Comparison of ENCODE assay signal across 8 cellular contexts in the genomic region with DNA sequence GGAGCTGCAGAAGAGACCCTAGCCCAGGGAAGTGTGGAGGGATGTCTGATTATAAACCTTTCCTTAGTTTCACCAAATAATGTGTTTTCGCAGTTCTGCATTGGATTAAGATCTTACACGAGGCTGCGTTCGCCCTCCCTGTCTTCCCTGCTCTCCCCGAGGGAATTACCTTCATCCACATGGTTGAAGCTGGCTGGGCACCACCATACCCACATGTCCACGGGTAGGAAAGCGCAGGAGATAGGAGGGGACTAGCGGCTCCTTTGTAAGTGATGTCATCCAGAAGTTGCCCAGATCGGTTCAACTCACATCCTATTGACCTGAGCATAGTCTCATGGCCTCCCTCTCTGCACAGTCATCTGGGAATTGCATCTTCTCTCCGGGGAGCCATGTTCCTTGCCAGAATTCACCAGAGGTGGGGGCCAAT. TPM values are rescaled to one million over a fixed set of nuclear protein-coding genes. Genes with fewer than 3 reads are reported as not detected.
A peak's percentile ranks its signal among the peaks of the same experiment; 100 is the strongest.
DNase-seq lines count a peak whose midpoint lies in the region; ATAC-seq, FAIRE-seq and TF ChIP-seq lines count a peak whose summit lies in the region.

No MANE protein-coding gene starts in this region.

- no peaks in the 10 kb centered on the region for H3K27me3 Mint-ChIP-seq in activated naive CD4-positive, alpha-beta T cell treated with anti-CD3 and anti-CD28 coated beads for 36 hours (ENCODE audit: low read depth)
- peaks cover 2% of the 10 kb centered on the region for H3K27me3 Mint-ChIP-seq in activated CD8-positive, alpha-beta T cell treated with anti-CD3 and anti-CD28 coated beads, Interleukin-2, amount 10 ng/mL, durations not matched to agents 7 days and 5 days (ENCODE audit: low read depth)

- H3K27me3 ChIP-seq in pancreas: no peaks in the 10 kb centered on the region

- peaks cover 3 to 13% (median 7%) of the 10 kb centered on the region in 3 donors for H3K4me1 ChIP-seq in pancreas

- TF ChIP-seq CTCF in pancreas (IDR thresholded peaks at IDR 0.05): no peak

- H3K36me3 ChIP-seq in pancreas: no peaks in the 10 kb centered on the region

- 4 to 9% methylated on average over 10 of the region's 10 CpGs for WGBS in pancreas, 2 donors

- peak overlapping the region in 3 of 4 donors; percentile 57 to 66 (median 61) for H3K27ac ChIP-seq in pancreas

- H3K4me3 ChIP-seq in pancreas: peak overlapping the region; percentile 64 to 73 (median 70)

- peak overlapping the region; percentile 91 for H3K4me3 Mint-ChIP-seq in activated naive CD4-positive, alpha-beta T cell treated with anti-CD3 and anti-CD28 coated beads for 36 hours
- H3K4me3 Mint-ChIP-seq in activated CD8-positive, alpha-beta T cell treated with anti-CD3 and anti-CD28 coated beads, Interleukin-2, amount 10 ng/mL, durations not matched to agents 7 days and 5 days: peak overlapping the region; percentile 96

- intact Hi-C loops in activated naive CD4-positive, alpha-beta T cell treated with anti-CD3 and anti-CD28 coated beads for 36 hours (cut with micrococcal nuclease): loop anchor here (2.0 to 5.0 kb wide), 3 partner anchors 164 to 428 kb away; a partner anchor contains a TSS
- intact Hi-C loops in pancreas (cut with DNase I): loop anchor here in 1 of 3 donors (10.0 kb wide), 1 partner anchor 102 kb away; a partner anchor contains a TSS

- H3K9me3 Mint-ChIP-seq in activated naive CD4-positive, alpha-beta T cell treated with anti-CD3 and anti-CD28 coated beads for 36 hours: no peaks in the 10 kb centered on the region
- H3K9me3 Mint-ChIP-seq in activated CD8-positive, alpha-beta T cell treated with anti-CD3 and anti-CD28 coated beads, Interleukin-2, amount 10 ng/mL, durations not matched to agents 7 days and 5 days (ENCODE audit: insufficient read depth): no peaks in the 10 kb centered on the region

- peaks cover 45% of the 10 kb centered on the region for H3K4me1 Mint-ChIP-seq in activated naive CD4-positive, alpha-beta T cell treated with anti-CD3 and anti-CD28 coated beads for 36 hours (ENCODE audit: low read depth)
- peaks cover 24% of the 10 kb centered on the region for H3K4me1 Mint-ChIP-seq in activated CD8-positive, alpha-beta T cell treated with anti-CD3 and anti-CD28 coated beads, Interleukin-2, amount 10 ng/mL, durations not matched to agents 7 days and 5 days (ENCODE audit: low read depth)

- peaks cover 3% of the 10 kb centered on the region for H3K36me3 Mint-ChIP-seq in activated naive CD4-positive, alpha-beta T cell treated with anti-CD3 and anti-CD28 coated beads for 36 hours (ENCODE audit: low read depth)
- H3K36me3 Mint-ChIP-seq in activated CD8-positive, alpha-beta T cell treated with anti-CD3 and anti-CD28 coated beads, Interleukin-2, amount 10 ng/mL, durations not matched to agents 7 days and 5 days (ENCODE audit: low read depth): peaks cover 26% of the 10 kb centered on the region

- no peak overlapping the region for H3K27ac Mint-ChIP-seq in activated naive CD4-positive, alpha-beta T cell treated with anti-CD3 and anti-CD28 coated beads for 36 hours
- H3K27ac Mint-ChIP-seq in activated CD8-positive, alpha-beta T cell treated with anti-CD3 and anti-CD28 coated beads, Interleukin-2, amount 10 ng/mL, durations not matched to agents 7 days and 5 days: peak overlapping the region; percentile 81

- ATAC-seq in activated CD8-positive, alpha-beta T cell treated with anti-CD3 and anti-CD28 coated beads, Interleukin-2, amount 10 ng/mL, durations not matched to agents 7 days and 5 days: no peak
- ATAC-seq in pancreas (no peak), HG02870 (IDR thresholded peaks at IDR 0.05; ENCODE audit: unreplicated experiment) (no peak)

- peak; percentile 8 for DNase-seq in activated naive CD4-positive, alpha-beta T cell treated with anti-CD3 and anti-CD28 coated beads for 36 hours
- no peak for DNase-seq in activated naive CD4-positive, alpha-beta T cell treated with anti-CD3 and anti-CD28 coated beads, Interleukin-2, amount 50 U/mL, for 16 hours
- DNase-seq in NCI-H146 treated with DMSO at 0.1 percent for 48 hours (lab: John Stamatoyannopoulos, UW; ENCODE audit: unreplicated experiment) (peak; percentile 66), foreskin melanocyte (peak; percentile 14), pancreas (no peak), hippocampal formation (lab: John Stamatoyannopoulos, UW) (no peak)
- no peak for DNase-seq in activated CD8-positive, alpha-beta T cell treated with anti-CD3 and anti-CD28 coated beads, Interleukin-2, amount 10 ng/mL, durations not matched to agents 7 days and 5 days

- POLR2A ChIA-PET in activated CD8-positive, alpha-beta T cell treated with anti-CD3 and anti-CD28 coated beads, Interleukin-2, amount 10 ng/mL, durations not matched to agents 7 days and 5 days (lab: Charles Lee): interaction anchor here (0.9 to 1.1 kb wide), 3 partner anchors 101 to 599 kb away, joined by 3 to 4 read pairs (median 3); a partner anchor contains a TSS

- CTCF ChIA-PET in activated naive CD4-positive, alpha-beta T cell treated with anti-CD3 and anti-CD28 coated beads for 36 hours (lab: Charles Lee): interaction anchor here (1.0 kb wide), 1 partner anchor 10 kb away, joined by 3 read pairs; no protein-coding TSS in a partner anchor
- CTCF ChIA-PET in activated CD8-positive, alpha-beta T cell treated with anti-CD3 and anti-CD28 coated beads, Interleukin-2, amount 10 ng/mL, durations not matched to agents 7 days and 5 days (lab: Charles Lee): interaction anchor here (0.8 to 1.1 kb wide), 4 partner anchors 18 to 428 kb away, joined by 3 to 6 read pairs (median 4); a partner anchor contains a TSS

- no peak for FAIRE-seq in pancreas (lab: Jason Lieb, UNC)

- no peaks in the 10 kb centered on the region for H3K9me3 ChIP-seq in pancreas

RNA-seq across cellular contexts. Expression of a gene that starts 1.1 kb away (rescaled TPM):
- 10 to 100 TPM; 20.2 to 21.3 TPM for total RNA-seq in activated naive CD4-positive, alpha-beta T cell treated with anti-CD3 and anti-CD28 coated beads for 36 hours
- 10 to 100 TPM; 36.0 to 37.6 TPM for total RNA-seq in activated CD8-positive, alpha-beta T cell treated with anti-CD3 and anti-CD28 coated beads, Interleukin-2, amount 10 ng/mL, durations not matched to agents 7 days and 5 days
- 10 to 100 TPM in 2 of 6 donors, 1 to 10 TPM in 4; 7.0 to 16.8 (median 8.3) TPM for total RNA-seq in pancreas
- polyA plus RNA-seq in pancreas: 1 to 10 TPM; 6.6 to 7.4 TPM

RNA-seq across cellular contexts. Expression of a gene that starts 49.6 kb away (rescaled TPM):
- total RNA-seq in activated naive CD4-positive, alpha-beta T cell treated with anti-CD3 and anti-CD28 coated beads for 36 hours: 10 to 100 TPM; 12.5 to 13.0 TPM
- 1 to 10 TPM; 6.4 to 7.8 TPM for total RNA-seq in activated CD8-positive, alpha-beta T cell treated with anti-CD3 and anti-CD28 coated beads, Interleukin-2, amount 10 ng/mL, durations not matched to agents 7 days and 5 days
- 10 to 100 TPM in 3 of 6 donors, 1 to 10 TPM in 3; 3.5 to 15.4 (median 11.2) TPM for total RNA-seq in pancreas
- 1 to 10 TPM in 1 of 2 donors, under 1 TPM in 1; 0.99 to 1.4 TPM for polyA plus RNA-seq in pancreas

RNA-seq across cellular contexts. Expression of a gene that starts 59.2 kb away (rescaled TPM):
- total RNA-seq in activated naive CD4-positive, alpha-beta T cell treated with anti-CD3 and anti-CD28 coated beads for 36 hours: 10 to 100 TPM; 34.5 to 36.1 TPM
- 10 to 100 TPM; 34.3 to 38.1 TPM for total RNA-seq in activated CD8-positive, alpha-beta T cell treated with anti-CD3 and anti-CD28 coated beads, Interleukin-2, amount 10 ng/mL, durations not matched to agents 7 days and 5 days
- total RNA-seq in pancreas: 10 to 100 TPM in 4 of 6 donors, 1 to 10 TPM in 2; 9.3 to 16.9 (median 13.4) TPM
- 1 to 10 TPM; 5.5 to 6.2 TPM for polyA plus RNA-seq in pancreas

Comparison
In these comparisons a context has a peak if more than half of its experiments do, and no peak if none do; other contexts are left out.
1. DNase-seq: peak in activated naive CD4-positive, alpha-beta T cell treated with anti-CD3 and anti-CD28 coated beads for 36 hours (single experiment), NCI-H146 treated with DMSO at 0.1 percent for 48 hours (single experiment) and foreskin melanocyte (single experiment); none in activated naive CD4-positive, alpha-beta T cell treated with anti-CD3 and anti-CD28 coated beads, Interleukin-2, amount 50 U/mL, for 16 hours (single experiment), activated CD8-positive, alpha-beta T cell treated with anti-CD3 and anti-CD28 coated beads, Interleukin-2, amount 10 ng/mL, durations not matched to agents 7 days and 5 days (single experiment), pancreas (0 of 6) and hippocampal formation (0 of 2).